In genomic region chr3:13323822-13324221, GRCh38 we compare ENCODE assay signal across 19 cellular contexts.
"Had no signal": no experiment of that assay in that cellular context is flagged by ENCODE, and none has a peak within 500 bp of the region (broad histone marks: within the 10 kb centered on the region; RNA-seq: fewer than 3 reads in every experiment).

No MANE protein-coding gene starts in this region.

- H3K27ac ChIP-seq: gastrocnemius medialis, testis had no signal

- H3K4me3 Mint-ChIP-seq: activated CD8-positive, alpha-beta T cell treated with anti-CD3 and anti-CD28 coated beads for 36 hours; activated T-cell treated with anti-CD3 and anti-CD28 coated beads, Interleukin-2, amount 50 U/mL, for 4 hours; nephron progenitor cell; type B pancreatic cell had no signal

- H3K9me3 Mint-ChIP-seq: activated CD8-positive, alpha-beta T cell treated with anti-CD3 and anti-CD28 coated beads for 36 hours; activated T-cell treated with anti-CD3 and anti-CD28 coated beads, Interleukin-2, amount 50 U/mL, for 4 hours; nephron progenitor cell; type B pancreatic cell had no signal

- H3K27me3 ChIP-seq: gastrocnemius medialis, testis had no signal

- H3K27me3 Mint-ChIP-seq: activated CD8-positive, alpha-beta T cell treated with anti-CD3 and anti-CD28 coated beads for 36 hours; progenitor cell of endocrine pancreas; type B pancreatic cell had no signal

- H3K9me3 ChIP-seq: gastrocnemius medialis, testis had no signal

- DNase-seq: activated CD4-positive, alpha-beta T cell treated with anti-CD3 and anti-CD28 coated beads for 48 hours; activated CD4-positive, CD25-positive, alpha-beta regulatory T cell; activated CD8-positive, alpha-beta T cell treated with anti-CD3 and anti-CD28 coated beads for 36 hours; activated naive CD4-positive, alpha-beta T cell treated with anti-CD3 and anti-CD28 coated beads, Interleukin-2, amount 50 U/mL, for 16 hours; activated T-cell treated with anti-CD3 and anti-CD28 coated beads, Interleukin-2, amount 50 U/mL, for 4 hours; cerebellar nuclear complex; cortex of kidney; effector CD4-positive, alpha-beta T cell; gastrocnemius medialis; head of caudate nucleus; kidney; midbrain; nephron progenitor cell; stimulated activated CD4-positive, alpha-beta T cell treated with anti-CD3 and anti-CD28 coated beads, Interleukin-2, amount 100 ng/mL, for 24 hours; testis had no signal

- H3K36me3 Mint-ChIP-seq: type B pancreatic cell had no signal

- H3K4me3 ChIP-seq: gastrocnemius medialis, testis had no signal

- ATAC-seq: activated CD8-positive, alpha-beta T cell treated with anti-CD3 and anti-CD28 coated beads for 36 hours; activated T-cell treated with anti-CD3 and anti-CD28 coated beads, Interleukin-2, amount 50 U/mL, for 4 hours; esophagus mucosa; gastrocnemius medialis; left lobe of liver had no signal

- H3K27ac Mint-ChIP-seq: activated CD8-positive, alpha-beta T cell treated with anti-CD3 and anti-CD28 coated beads for 36 hours; nephron progenitor cell; type B pancreatic cell had no signal

- H3K4me1 ChIP-seq: gastrocnemius medialis, testis had no signal
